17 cellular contexts compared by ENCODE assay signal in genomic region chr10:126324826-126325225, GRCh38.
A peak's percentile ranks its signal among the peaks of the same experiment; 100 is the strongest.
DNase-seq lines count a peak whose midpoint lies in the region; ATAC-seq and TF ChIP-seq lines count a peak whose summit lies in the region.
"Had no signal": no experiment of that assay in that cellular context is flagged by ENCODE, and none has a peak within 500 bp of the region (broad histone marks: within the 10 kb centered on the region; RNA-seq: fewer than 3 reads in every experiment).

No MANE protein-coding gene starts in this region.

- H3K4me3 Mint-ChIP-seq in GM23338, result no peak overlapping the region
- peak overlapping the region; percentile 16 for H3K4me3 Mint-ChIP-seq in type B pancreatic cell
- H3K4me3 Mint-ChIP-seq: B cell; CD4-positive, alpha-beta T cell; CD8-positive, alpha-beta T cell had no signal

- H3K27ac Mint-ChIP-seq in GM23338 (no peak overlapping the region), type B pancreatic cell (no peak overlapping the region)
- H3K27ac Mint-ChIP-seq: B cell; CD4-positive, alpha-beta T cell; CD8-positive, alpha-beta T cell had no signal

- H3K4me1 ChIP-seq in GM23338 (ENCODE audit: insufficient read depth) (no peaks in the 10 kb centered on the region; the same call in 1 of the 2 replicates), esophagus muscularis mucosa (no peaks in the 10 kb centered on the region)
- H3K4me1 ChIP-seq: A549; BLaER1 treated with 17β-estradiol and CSF1 and Interleukin-3, amounts not matched to agents 10 nM and 100 nM; Caco-2 had no signal

- H3K27me3 ChIP-seq in GM23338 (ENCODE audit: insufficient read depth) (no peaks in the 10 kb centered on the region), esophagus muscularis mucosa (no peaks in the 10 kb centered on the region)
- H3K27me3 ChIP-seq: BLaER1 treated with 17β-estradiol and CSF1 and Interleukin-3, amounts not matched to agents 10 nM and 100 nM had no signal

- H3K4me3 ChIP-seq in GM23338, result no peak overlapping the region
- H3K4me3 ChIP-seq in esophagus muscularis mucosa, result no peak overlapping the region
- H3K4me3 ChIP-seq: A549; BLaER1 treated with 17β-estradiol and CSF1 and Interleukin-3, amounts not matched to agents 10 nM and 100 nM had no signal

- ATAC-seq in GM23338, result no peak
- ATAC-seq: A549; CD8-positive, alpha-beta T cell had no signal

- TF ChIP-seq POLR2A in esophagus muscularis mucosa (IDR thresholded peaks at IDR 0.05; ENCODE audit: low read depth), result no peak

- TF ChIP-seq EP300 in esophagus muscularis mucosa (IDR thresholded peaks at IDR 0.05), result no peak

- peaks cover 4% of the 10 kb centered on the region; the same call in 1 of the 3 replicates for H3K36me3 Mint-ChIP-seq in GM23338 (ENCODE audit: low read depth)
- H3K36me3 Mint-ChIP-seq in type B pancreatic cell, result peaks cover 4% of the 10 kb centered on the region
- H3K36me3 Mint-ChIP-seq: CD8-positive, alpha-beta T cell had no signal

- 93% methylated on average over 6 of the region's 6 CpGs for WGBS in esophagus muscularis mucosa

- H3K4me2 ChIP-seq in GM23338, result peak overlapping the region; percentile 17; the same call in 1 of the 2 replicates
- H3K4me2 ChIP-seq: A549; BLaER1 treated with 17β-estradiol and CSF1 and Interleukin-3, amounts not matched to agents 10 nM and 100 nM had no signal

- H3F3A ChIP-seq in GM23338 (replicated peaks; ENCODE audit: low read depth), result no peaks in the 10 kb centered on the region

- no peak for TF ChIP-seq CTCF in GM23338 (conservative IDR thresholded peaks at IDR 0.05; ENCODE audit: low read depth in 2 of 2)
- no peak for TF ChIP-seq CTCF in esophagus muscularis mucosa (IDR thresholded peaks at IDR 0.05)
- TF ChIP-seq CTCF in type B pancreatic cell (conservative IDR thresholded peaks at IDR 0.05), result no peak

- no peak overlapping the region for H2AFZ ChIP-seq in GM23338

- no peaks in the 10 kb centered on the region for H3K9me3 ChIP-seq in esophagus muscularis mucosa
- H3K9me3 ChIP-seq: A549; BLaER1 treated with 17β-estradiol and CSF1 and Interleukin-3, amounts not matched to agents 10 nM and 100 nM; Caco-2 had no signal

- no peaks in the 10 kb centered on the region for H3K27me3 Mint-ChIP-seq in GM23338 (ENCODE audit: insufficient read depth, low read depth, poor library complexity)
- peaks cover 8% of the 10 kb centered on the region for H3K27me3 Mint-ChIP-seq in type B pancreatic cell
- H3K27me3 Mint-ChIP-seq: B cell; CD4-positive, alpha-beta T cell had no signal

- peaks cover 16% of the 10 kb centered on the region for H3K4me1 Mint-ChIP-seq in GM23338
- peaks cover 23% of the 10 kb centered on the region for H3K4me1 Mint-ChIP-seq in type B pancreatic cell (ENCODE audit: unreplicated experiment)
- H3K4me1 Mint-ChIP-seq: B cell had no signal

- H3K9me3 Mint-ChIP-seq in GM23338 (no peaks in the 10 kb centered on the region; the same call in 1 of the 3 replicates), type B pancreatic cell (peaks cover 6% of the 10 kb centered on the region)
- H3K9me3 Mint-ChIP-seq: CD4-positive, alpha-beta T cell; CD8-positive, alpha-beta T cell had no signal

- no peaks in the 10 kb centered on the region for H3K79me2 ChIP-seq in GM23338 (replicated peaks; ENCODE audit: insufficient read depth)

- H3K36me3 ChIP-seq in GM23338 (ENCODE audit: insufficient read depth) (no peaks in the 10 kb centered on the region), esophagus muscularis mucosa (no peaks in the 10 kb centered on the region)
- H3K36me3 ChIP-seq: BLaER1 treated with 17β-estradiol and CSF1 and Interleukin-3, amounts not matched to agents 10 nM and 100 nM had no signal

- H3K9me2 ChIP-seq in GM23338 (ENCODE audit: insufficient read depth), result peaks cover 9% of the 10 kb centered on the region

- intact Hi-C loops in esophagus muscularis mucosa (cut with DNase I), result no loop called here

- H3K27ac ChIP-seq in GM23338 (ENCODE audit: low read depth) (no peak overlapping the region), esophagus muscularis mucosa (replicated peaks in 1 of 4) (no peak overlapping the region)
- H3K27ac ChIP-seq: 22Rv1; A549; BLaER1 treated with 17β-estradiol and CSF1 and Interleukin-3, amounts not matched to agents 10 nM and 100 nM; C4-2B had no signal

- no peaks in the 10 kb centered on the region for H4K20me1 ChIP-seq in GM23338 (replicated peaks; ENCODE audit: insufficient read depth)
- H4K20me1 ChIP-seq: BLaER1 treated with 17β-estradiol and CSF1 and Interleukin-3, amounts not matched to agents 10 nM and 100 nM had no signal

- DNase-seq in GM23338 (ENCODE audit: low spot score) (no peak), esophagus muscularis mucosa (ENCODE audit: extremely low spot score) (peak; percentile 68), type B pancreatic cell (ENCODE audit: extremely low spot score, unreplicated experiment) (no peak), cerebellar nuclear complex (lab: John Stamatoyannopoulos, UW) (no peak), pons (ENCODE audit: low spot score) (no peak)
- DNase-seq: AML-193; Caco-2; Calu3; CD4-positive, alpha-beta T cell; CD8-positive, alpha-beta T cell; DMS79 treated with DMSO at 0.1 percent for 48 hours; GF-D8 had no signal

TF ChIP-seq in GM23338, 12 proteins besides CTCF, POLR2A, EP300 and RAD21 (continues in another document):
- TF ChIP-seq JUNB (IDR thresholded peaks at IDR 0.05; ENCODE audit: unreplicated experiment) (no peak), STAT1 (IDR thresholded peaks at IDR 0.05; ENCODE audit: unreplicated experiment) (no peak), EZH2phosphoT487 (IDR thresholded peaks at IDR 0.05; ENCODE audit: unreplicated experiment) (no peak), NANOG (IDR thresholded peaks at IDR 0.05; ENCODE audit: borderline replicate concordance) (no peak), CREB1 (CRISPR knock-in tag; IDR thresholded peaks at IDR 0.05; ENCODE audit: low read depth) (no peak), ZNF114 (CRISPR knock-in tag; IDR thresholded peaks at IDR 0.05) (no peak), POLR2AphosphoS5 (IDR thresholded peaks at IDR 0.05; ENCODE audit: low read depth) (no peak), ETS1 (IDR thresholded peaks at IDR 0.05) (no peak)
- TF ChIP-seq, protein P1, sequence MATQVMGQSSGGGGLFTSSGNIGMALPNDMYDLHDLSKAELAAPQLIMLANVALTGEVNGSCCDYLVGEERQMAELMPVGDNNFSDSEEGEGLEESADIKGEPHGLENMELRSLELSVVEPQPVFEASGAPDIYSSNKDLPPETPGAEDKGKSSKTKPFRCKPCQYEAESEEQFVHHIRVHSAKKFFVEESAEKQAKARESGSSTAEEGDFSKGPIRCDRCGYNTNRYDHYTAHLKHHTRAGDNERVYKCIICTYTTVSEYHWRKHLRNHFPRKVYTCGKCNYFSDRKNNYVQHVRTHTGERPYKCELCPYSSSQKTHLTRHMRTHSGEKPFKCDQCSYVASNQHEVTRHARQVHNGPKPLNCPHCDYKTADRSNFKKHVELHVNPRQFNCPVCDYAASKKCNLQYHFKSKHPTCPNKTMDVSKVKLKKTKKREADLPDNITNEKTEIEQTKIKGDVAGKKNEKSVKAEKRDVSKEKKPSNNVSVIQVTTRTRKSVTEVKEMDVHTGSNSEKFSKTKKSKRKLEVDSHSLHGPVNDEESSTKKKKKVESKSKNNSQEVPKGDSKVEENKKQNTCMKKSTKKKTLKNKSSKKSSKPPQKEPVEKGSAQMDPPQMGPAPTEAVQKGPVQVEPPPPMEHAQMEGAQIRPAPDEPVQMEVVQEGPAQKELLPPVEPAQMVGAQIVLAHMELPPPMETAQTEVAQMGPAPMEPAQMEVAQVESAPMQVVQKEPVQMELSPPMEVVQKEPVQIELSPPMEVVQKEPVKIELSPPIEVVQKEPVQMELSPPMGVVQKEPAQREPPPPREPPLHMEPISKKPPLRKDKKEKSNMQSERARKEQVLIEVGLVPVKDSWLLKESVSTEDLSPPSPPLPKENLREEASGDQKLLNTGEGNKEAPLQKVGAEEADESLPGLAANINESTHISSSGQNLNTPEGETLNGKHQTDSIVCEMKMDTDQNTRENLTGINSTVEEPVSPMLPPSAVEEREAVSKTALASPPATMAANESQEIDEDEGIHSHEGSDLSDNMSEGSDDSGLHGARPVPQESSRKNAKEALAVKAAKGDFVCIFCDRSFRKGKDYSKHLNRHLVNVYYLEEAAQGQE (IDR thresholded peaks at IDR 0.05; ENCODE audit: unreplicated experiment), result no peak
